Comparison of ENCODE assay signal across 22 cellular contexts in the genomic region with DNA sequence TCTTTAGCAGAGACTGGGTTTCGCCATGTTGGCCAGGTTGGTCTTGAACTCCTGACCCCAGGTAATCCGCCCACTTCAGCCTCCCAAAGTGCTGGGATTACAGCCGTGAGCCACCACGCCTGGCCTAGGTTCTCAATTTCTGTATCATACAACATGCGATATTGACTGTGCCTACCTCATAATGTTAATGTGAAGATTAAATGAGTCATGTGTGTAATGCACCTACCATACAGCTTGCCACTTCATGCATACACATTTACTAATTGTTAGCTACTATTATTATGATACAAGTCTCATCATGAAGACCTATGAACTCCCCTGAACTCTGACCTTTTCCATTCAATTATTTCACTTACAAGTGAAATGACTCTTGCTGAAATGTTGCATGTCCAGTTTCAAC. TPM values are rescaled to one million over a fixed set of nuclear protein-coding genes. Genes with fewer than 3 reads are reported as not detected.
DNase-seq lines count a peak whose midpoint lies in the region; ATAC-seq and TF ChIP-seq lines count a peak whose summit lies in the region.
"Had no signal": no experiment of that assay in that cellular context is flagged by ENCODE, and none has a peak within 500 bp of the region (broad histone marks: within the 10 kb centered on the region; RNA-seq: fewer than 3 reads in every experiment).

No MANE protein-coding gene starts in this region.

- no peaks in the 10 kb centered on the region for H3K36me3 ChIP-seq in stomach
- no peaks in the 10 kb centered on the region for H3K36me3 ChIP-seq in suprapubic skin
- H3K36me3 ChIP-seq: BE2C; BLaER1 treated with 17β-estradiol and CSF1 and Interleukin-3, amounts not matched to agents 10 nM and 100 nM had no signal

- no peaks in the 10 kb centered on the region for H3K9me3 ChIP-seq in stomach
- H3K9me3 ChIP-seq in suprapubic skin: no peaks in the 10 kb centered on the region
- H3K9me3 ChIP-seq: BE2C; BLaER1 treated with 17β-estradiol and CSF1 and Interleukin-3, amounts not matched to agents 10 nM and 100 nM had no signal

- TF ChIP-seq POLR2A in stomach (IDR thresholded peaks at IDR 0.05): no peak
- TF ChIP-seq POLR2A in suprapubic skin (IDR thresholded peaks at IDR 0.05): no peak

- intact Hi-C loops in activated CD8-positive, alpha-beta T cell treated with anti-CD3 and anti-CD28 coated beads for 36 hours (cut with micrococcal nuclease): no loop called here
- intact Hi-C loops in posterior vena cava (cut with DNase I) (no loop called here), stomach (cut with DNase I; ENCODE audit: low total_unique reads) (no loop called here)

- H3K9me3 Mint-ChIP-seq in activated CD8-positive, alpha-beta T cell treated with anti-CD3 and anti-CD28 coated beads for 36 hours: no peaks in the 10 kb centered on the region
- no peaks in the 10 kb centered on the region for H3K9me3 Mint-ChIP-seq in activated CD8-positive, alpha-beta T cell treated with anti-CD3 and anti-CD28 coated beads, Interleukin-2, amount 10 ng/mL, durations not matched to agents 7 days and 5 days (ENCODE audit: insufficient read depth)
- H3K9me3 Mint-ChIP-seq: CD4-positive, alpha-beta T cell; CD8-positive, alpha-beta memory T cell; GM23338; H9 had no signal

- no peak for TF ChIP-seq CTCF in activated CD8-positive, alpha-beta T cell treated with anti-CD3 and anti-CD28 coated beads for 36 hours (IDR thresholded peaks at IDR 0.05)
- no peak for TF ChIP-seq CTCF in stomach (IDR thresholded peaks at IDR 0.05)
- TF ChIP-seq CTCF in suprapubic skin (IDR thresholded peaks at IDR 0.05): no peak

- H3K36me3 Mint-ChIP-seq in activated CD8-positive, alpha-beta T cell treated with anti-CD3 and anti-CD28 coated beads for 36 hours (ENCODE audit: low read depth): no peaks in the 10 kb centered on the region
- no peaks in the 10 kb centered on the region for H3K36me3 Mint-ChIP-seq in activated CD8-positive, alpha-beta T cell treated with anti-CD3 and anti-CD28 coated beads, Interleukin-2, amount 10 ng/mL, durations not matched to agents 7 days and 5 days (ENCODE audit: low read depth)
- H3K36me3 Mint-ChIP-seq: CD14-positive monocyte had no signal

- H3K4me3 ChIP-seq in stomach: no peak overlapping the region
- no peak overlapping the region for H3K4me3 ChIP-seq in suprapubic skin
- H3K4me3 ChIP-seq: BLaER1 treated with 17β-estradiol and CSF1 and Interleukin-3, amounts not matched to agents 10 nM and 100 nM; GM12878; GM23338 had no signal

- no peak for DNase-seq in activated CD8-positive, alpha-beta T cell treated with anti-CD3 and anti-CD28 coated beads for 36 hours
- DNase-seq in activated CD8-positive, alpha-beta T cell treated with anti-CD3 and anti-CD28 coated beads, Interleukin-2, amount 10 ng/mL, durations not matched to agents 7 days and 5 days: no peak
- DNase-seq in posterior vena cava (ENCODE audit: low spot score): peak; percentile 14
- no peak for DNase-seq in stomach
- DNase-seq in activated CD4-positive, alpha-beta T cell treated with anti-CD3 and anti-CD28 coated beads for 48 hours: no peak
- no peak for DNase-seq in Ammon's horn (ENCODE audit: low spot score)
- DNase-seq in suprapubic skin (ENCODE audit: low spot score in 2 of 2): no peak
- DNase-seq: BE2C; CD4-positive, alpha-beta T cell; CD8-positive, alpha-beta memory T cell; DMS 273 treated with DMSO at 0.1 percent for 48 hours; DMS79; EL; GDM1; H9 had no signal

- H3K4me1 ChIP-seq in stomach (no peaks in the 10 kb centered on the region), suprapubic skin (no peaks in the 10 kb centered on the region)
- H3K4me1 ChIP-seq: BE2C had no signal

- TF ChIP-seq EP300 in stomach (IDR thresholded peaks at IDR 0.05): no peak
- no peak for TF ChIP-seq EP300 in suprapubic skin (IDR thresholded peaks at IDR 0.05)

- no peaks in the 10 kb centered on the region for H3K27me3 ChIP-seq in stomach
- H3K27me3 ChIP-seq in suprapubic skin: no peaks in the 10 kb centered on the region
- H3K27me3 ChIP-seq: BE2C; BLaER1 treated with 17β-estradiol and CSF1 and Interleukin-3, amounts not matched to agents 10 nM and 100 nM had no signal

- H3K27ac Mint-ChIP-seq in activated CD8-positive, alpha-beta T cell treated with anti-CD3 and anti-CD28 coated beads for 36 hours: no peak overlapping the region
- H3K27ac Mint-ChIP-seq in activated CD8-positive, alpha-beta T cell treated with anti-CD3 and anti-CD28 coated beads, Interleukin-2, amount 10 ng/mL, durations not matched to agents 7 days and 5 days: no peak overlapping the region
- H3K27ac Mint-ChIP-seq: CD14-positive monocyte; CD4-positive, alpha-beta T cell; CD8-positive, alpha-beta memory T cell; GM23338; H9 had no signal

- H3K4me3 Mint-ChIP-seq in activated CD8-positive, alpha-beta T cell treated with anti-CD3 and anti-CD28 coated beads for 36 hours: no peak overlapping the region
- no peak overlapping the region for H3K4me3 Mint-ChIP-seq in activated CD8-positive, alpha-beta T cell treated with anti-CD3 and anti-CD28 coated beads, Interleukin-2, amount 10 ng/mL, durations not matched to agents 7 days and 5 days
- H3K4me3 Mint-ChIP-seq: CD14-positive monocyte; CD4-positive, alpha-beta T cell; CD8-positive, alpha-beta memory T cell; GM23338; H9 had no signal

- POLR2A ChIA-PET in activated CD8-positive, alpha-beta T cell treated with anti-CD3 and anti-CD28 coated beads for 36 hours (lab: Charles Lee): no interaction called here
- POLR2A ChIA-PET in activated CD8-positive, alpha-beta T cell treated with anti-CD3 and anti-CD28 coated beads, Interleukin-2, amount 10 ng/mL, durations not matched to agents 7 days and 5 days (lab: Charles Lee): interaction anchor here (0.6 kb wide), 1 partner anchor 208 kb away, joined by 3 read pairs; no protein-coding TSS in a partner anchor

- CTCF ChIA-PET in activated CD8-positive, alpha-beta T cell treated with anti-CD3 and anti-CD28 coated beads for 36 hours (lab: Charles Lee): no interaction called here
- CTCF ChIA-PET in activated CD8-positive, alpha-beta T cell treated with anti-CD3 and anti-CD28 coated beads, Interleukin-2, amount 10 ng/mL, durations not matched to agents 7 days and 5 days (lab: Charles Lee): no interaction called here

- H3K27ac ChIP-seq in stomach (no peak overlapping the region), suprapubic skin (no peak overlapping the region)
- H3K27ac ChIP-seq: 22Rv1; BLaER1 treated with 17β-estradiol and CSF1 and Interleukin-3, amounts not matched to agents 10 nM and 100 nM had no signal

- peak; percentile 10 for ATAC-seq in activated CD8-positive, alpha-beta T cell treated with anti-CD3 and anti-CD28 coated beads for 36 hours
- no peak for ATAC-seq in activated CD8-positive, alpha-beta T cell treated with anti-CD3 and anti-CD28 coated beads, Interleukin-2, amount 10 ng/mL, durations not matched to agents 7 days and 5 days
- peak; percentile 85 for ATAC-seq in esophagus mucosa
- ATAC-seq: GM12878, GM23338, HCT116 had no signal

- no peaks in the 10 kb centered on the region for H3K27me3 Mint-ChIP-seq in activated CD8-positive, alpha-beta T cell treated with anti-CD3 and anti-CD28 coated beads for 36 hours
- H3K27me3 Mint-ChIP-seq in activated CD8-positive, alpha-beta T cell treated with anti-CD3 and anti-CD28 coated beads, Interleukin-2, amount 10 ng/mL, durations not matched to agents 7 days and 5 days (ENCODE audit: low read depth): no peaks in the 10 kb centered on the region
- H3K27me3 Mint-ChIP-seq: CD4-positive, alpha-beta T cell; CD8-positive, alpha-beta memory T cell had no signal

- WGBS in stomach, 5 donors: 88 to 98% (median 96%) methylated on average over 4 to 5 of the region's 5 CpGs
- WGBS in suprapubic skin: 97% methylated on average over 5 of the region's 5 CpGs

- H3K4me1 Mint-ChIP-seq in activated CD8-positive, alpha-beta T cell treated with anti-CD3 and anti-CD28 coated beads for 36 hours (ENCODE audit: low read depth): peaks cover 5% of the 10 kb centered on the region
- H3K4me1 Mint-ChIP-seq in activated CD8-positive, alpha-beta T cell treated with anti-CD3 and anti-CD28 coated beads, Interleukin-2, amount 10 ng/mL, durations not matched to agents 7 days and 5 days (ENCODE audit: low read depth): peaks cover 10% of the 10 kb centered on the region
- H3K4me1 Mint-ChIP-seq: GM23338, H9 had no signal

RNA-seq across cellular contexts. Expression of gene AGBL2, which starts 25.7 kb away (rescaled TPM):
- 1 to 10 TPM; 4.5 to 7.1 TPM for total RNA-seq in activated CD8-positive, alpha-beta T cell treated with anti-CD3 and anti-CD28 coated beads for 36 hours
- total RNA-seq in activated CD8-positive, alpha-beta T cell treated with anti-CD3 and anti-CD28 coated beads, Interleukin-2, amount 10 ng/mL, durations not matched to agents 7 days and 5 days: 1 to 10 TPM; 5.6 to 7.8 TPM
- total RNA-seq in esophagus mucosa: 1.1 TPM
- under 1 TPM; 0.48 to 0.79 TPM for total RNA-seq in posterior vena cava
- total RNA-seq in stomach: 10 to 100 TPM in 1 of 5 donors, 1 to 10 TPM in 1, under 1 TPM in 1, not detected in 2; 0.92 to 11.7 (median 9.9) TPM
- polyA plus RNA-seq in stomach: under 1 TPM in 2 of 3 donors, not detected in 1; 0.56 to 0.90 TPM
- under 1 TPM in 2 of 4 donors, not detected in 2; 0.29 to 0.89 TPM for total RNA-seq in suprapubic skin
- polyA plus RNA-seq: CD14-positive monocyte had no signal

RNA-seq across cellular contexts. Expression of gene MTCH2, which starts 47.1 kb away (rescaled TPM):
- total RNA-seq in activated CD8-positive, alpha-beta T cell treated with anti-CD3 and anti-CD28 coated beads for 36 hours: 100 to 1,000 TPM; 144 to 145 TPM
- total RNA-seq in activated CD8-positive, alpha-beta T cell treated with anti-CD3 and anti-CD28 coated beads, Interleukin-2, amount 10 ng/mL, durations not matched to agents 7 days and 5 days: 100 to 1,000 TPM; 110 to 115 TPM
- total RNA-seq in esophagus mucosa: 102 TPM
- 10 to 100 TPM; 56.3 to 63.4 TPM for total RNA-seq in posterior vena cava
- total RNA-seq in stomach: 10 to 100 TPM; 21.7 to 86.2 (median 49.6) TPM
- 10 to 100 TPM; 27.6 to 48.8 (median 37.2) TPM for polyA plus RNA-seq in stomach
- total RNA-seq in suprapubic skin: 10 to 100 TPM; 31.1 to 60.9 (median 51.2) TPM
